ENCODE assay signal across 8 cellular contexts in genomic region chr2:229980440-229981184, GRCh38.
DNase-seq lines count a peak whose midpoint lies in the region; ATAC-seq and TF ChIP-seq lines count a peak whose summit lies in the region.

No MANE protein-coding gene starts in this region.

- H3K27me3 Mint-ChIP-seq in effector memory CD8-positive, alpha-beta T cell, result no peaks in the 10 kb centered on the region

- peaks cover 9% of the 10 kb centered on the region for H3K4me1 ChIP-seq in OCI-LY3 (ENCODE audit: low read length)
- H3K4me1 ChIP-seq in muscle layer of colon (ENCODE audit: insufficient read depth, low read length), result peaks cover 19% of the 10 kb centered on the region

- H2AFZ ChIP-seq in OCI-LY3 (ENCODE audit: low read depth, low read length), result peak overlapping the region; percentile 51

- peak overlapping the region; percentile 54 for H3K4me2 ChIP-seq in OCI-LY3 (ENCODE audit: low read length)

- H3K27ac Mint-ChIP-seq in effector memory CD8-positive, alpha-beta T cell, result peak overlapping the region; percentile 35 to 76

- no peak overlapping the region for H3K4me3 Mint-ChIP-seq in effector memory CD8-positive, alpha-beta T cell

- TF ChIP-seq CTCF in OCI-LY3 (IDR thresholded peaks at IDR 0.05; ENCODE audit: low read depth, low read length), result no peak

- H3K36me3 Mint-ChIP-seq in effector memory CD8-positive, alpha-beta T cell (ENCODE audit: insufficient read depth), result no peaks in the 10 kb centered on the region

- H3K27ac ChIP-seq in OCI-LY3 (ENCODE audit: low read length), result no peak overlapping the region
- peak overlapping the region; percentile 60 for H3K27ac ChIP-seq in muscle layer of colon (ENCODE audit: low read depth, low read length)

- no peaks in the 10 kb centered on the region for H4K20me1 ChIP-seq in OCI-LY3 (ENCODE audit: insufficient read depth, low read length)

- peak; percentile 22 for DNase-seq in 8988T
- DNase-seq in effector memory CD8-positive, alpha-beta T cell, result no peak

- ATAC-seq in GM19463 (IDR thresholded peaks at IDR 0.05; ENCODE audit: unreplicated experiment) (peak; percentile 65), HG02884 (IDR thresholded peaks at IDR 0.05; ENCODE audit: unreplicated experiment) (no peak), HG02763 (IDR thresholded peaks at IDR 0.05; ENCODE audit: unreplicated experiment) (no peak), GM19035 (IDR thresholded peaks at IDR 0.05; ENCODE audit: unreplicated experiment) (no peak)
- peak; percentile 33 for ATAC-seq in effector memory CD8-positive, alpha-beta T cell (replicated peaks)

- H3K36me3 ChIP-seq in OCI-LY3 (replicated peaks; ENCODE audit: low read depth, low read length) (no peaks in the 10 kb centered on the region), muscle layer of colon (ENCODE audit: insufficient read depth, low read length) (no peaks in the 10 kb centered on the region)

- H3K9me3 Mint-ChIP-seq in effector memory CD8-positive, alpha-beta T cell, result no peaks in the 10 kb centered on the region

- H3K4me1 Mint-ChIP-seq in effector memory CD8-positive, alpha-beta T cell (ENCODE audit: low read depth in 2 of 2), result peaks cover 7 to 8% of the 10 kb centered on the region in 2 donors

- H3K9me3 ChIP-seq in OCI-LY3 (ENCODE audit: insufficient read depth, low read length), result no peaks in the 10 kb centered on the region
- H3K9me3 ChIP-seq in muscle layer of colon (ENCODE audit: low read length), result no peaks in the 10 kb centered on the region

- no peaks in the 10 kb centered on the region for H3K27me3 ChIP-seq in OCI-LY3 (ENCODE audit: low read depth, low read length)
- no peaks in the 10 kb centered on the region for H3K27me3 ChIP-seq in muscle layer of colon (ENCODE audit: control insufficient read depth in 1 of 2, insufficient read depth in 2 of 2, low read length in 2 of 2)

- no peaks in the 10 kb centered on the region for H3K79me2 ChIP-seq in OCI-LY3 (ENCODE audit: low read length)

- H3K9ac ChIP-seq in OCI-LY3 (ENCODE audit: low read length), result no peak overlapping the region
- peak overlapping the region; percentile 22 for H3K9ac ChIP-seq in muscle layer of colon (ENCODE audit: low read length)

- H3K4me3 ChIP-seq in OCI-LY3 (ENCODE audit: low read length), result no peak overlapping the region; the same call in 1 of the 2 replicates
- peak overlapping the region in 1 of 2 donors; percentile 29 for H3K4me3 ChIP-seq in muscle layer of colon (ENCODE audit: low read depth in 1 of 2, low read length in 2 of 2)

Comparison
In these comparisons a context has a peak if more than half of its experiments do, and no peak if none do; other contexts are left out.
1. ATAC-seq: peak in GM19463 (single experiment) and effector memory CD8-positive, alpha-beta T cell (single experiment); none in HG02884 (single experiment), HG02763 (single experiment) and GM19035 (single experiment).